26 cellular contexts compared by ENCODE assay signal in the genomic region with DNA sequence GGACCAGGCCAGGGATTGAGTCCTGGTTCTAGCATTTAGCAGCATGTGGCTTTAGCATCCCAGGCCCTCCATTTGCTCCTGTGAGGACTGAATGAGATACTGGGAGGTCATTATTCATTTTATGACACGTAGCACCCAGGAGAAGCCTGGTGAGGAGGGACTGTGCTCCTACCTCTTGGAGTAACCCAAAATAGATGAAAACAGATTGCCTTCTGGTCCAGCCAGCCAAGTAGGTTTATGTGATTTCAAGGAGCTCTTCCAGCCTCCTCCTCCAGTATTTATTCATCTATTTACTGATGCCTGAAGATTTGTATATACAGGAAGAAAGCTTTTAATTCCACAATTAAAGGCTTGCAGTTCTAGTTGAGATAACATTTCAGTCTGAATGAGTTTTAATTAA.
"Had no signal": no experiment of that assay in that cellular context is flagged by ENCODE, and none has a peak within 500 bp of the region (broad histone marks: within the 10 kb centered on the region; RNA-seq: fewer than 3 reads in every experiment).

No MANE protein-coding gene starts in this region.

- H3K27me3 Mint-ChIP-seq: stimulated activated naive CD8-positive, alpha-beta T cell treated with anti-CD3 and anti-CD28 coated beads, Interleukin-15, Interleukin-2, amounts not matched to agents 100 ng/mL and 50 ng/mL, for 24 hours had no signal

- H3K4me1 Mint-ChIP-seq: natural killer cell; neural progenitor cell; stimulated activated effector memory CD8-positive, alpha-beta T cell treated with anti-CD3 and anti-CD28 coated beads, Interleukin-12 subunit alpha, Interleukin-12 subunit beta, amount 100 ng/mL, for 72 hours; stimulated activated naive B cell treated with anti-CD40 and anti-IgM and Interleukin-4, amounts not matched to agents 10 μg/mL and 1 μg/mL and 100 μg/mL, for 72 hours had no signal

- H3K27ac Mint-ChIP-seq: natural killer cell; nephron; neural progenitor cell; stimulated activated effector memory CD8-positive, alpha-beta T cell treated with anti-CD3 and anti-CD28 coated beads, Interleukin-12 subunit alpha, Interleukin-12 subunit beta, amount 100 ng/mL, for 72 hours; stimulated activated naive B cell treated with anti-CD40 and anti-IgM and Interleukin-4, amounts not matched to agents 10 μg/mL and 1 μg/mL and 100 μg/mL, for 72 hours; stimulated activated naive CD8-positive, alpha-beta T cell treated with anti-CD3 and anti-CD28 coated beads, Interleukin-15, Interleukin-2, amounts not matched to agents 100 ng/mL and 50 ng/mL, for 24 hours had no signal

- H3K9me3 Mint-ChIP-seq: natural killer cell; nephron; neural progenitor cell; stimulated activated effector memory CD8-positive, alpha-beta T cell treated with anti-CD3 and anti-CD28 coated beads, Interleukin-12 subunit alpha, Interleukin-12 subunit beta, amount 100 ng/mL, for 72 hours; stimulated activated naive B cell treated with anti-CD40 and anti-IgM and Interleukin-4, amounts not matched to agents 10 μg/mL and 1 μg/mL and 100 μg/mL, for 72 hours; stimulated activated naive CD8-positive, alpha-beta T cell treated with anti-CD3 and anti-CD28 coated beads, Interleukin-15, Interleukin-2, amounts not matched to agents 100 ng/mL and 50 ng/mL, for 24 hours had no signal

- H3K36me3 ChIP-seq: neural progenitor cell, prostate gland, sigmoid colon, thoracic aorta, vagina had no signal

- H3K4me3 ChIP-seq: neural progenitor cell, pancreas, prostate gland, right lobe of liver, sigmoid colon, stomach, thoracic aorta, thyroid gland, tibial nerve, upper lobe of left lung, vagina had no signal

- H3K36me3 Mint-ChIP-seq: natural killer cell; neural progenitor cell; stimulated activated effector memory CD8-positive, alpha-beta T cell treated with anti-CD3 and anti-CD28 coated beads, Interleukin-12 subunit alpha, Interleukin-12 subunit beta, amount 100 ng/mL, for 72 hours; stimulated activated naive B cell treated with anti-CD40 and anti-IgM and Interleukin-4, amounts not matched to agents 10 μg/mL and 1 μg/mL and 100 μg/mL, for 72 hours had no signal

- H3K27ac ChIP-seq: neural progenitor cell, neutrophil, pancreas, prostate gland, right lobe of liver, sigmoid colon, stomach, thoracic aorta, thyroid gland, tibial nerve, upper lobe of left lung, vagina had no signal

- H3K9me3 ChIP-seq: neutrophil, pancreas, prostate gland, right lobe of liver, sigmoid colon, stomach, thoracic aorta, thyroid gland, tibial nerve, upper lobe of left lung, vagina had no signal

- H3K27me3 ChIP-seq: neural progenitor cell, neutrophil, pancreas, right lobe of liver, sigmoid colon, stomach, thyroid gland, tibial nerve, upper lobe of left lung, vagina had no signal

- H3K4me1 ChIP-seq: neural progenitor cell, pancreas, prostate gland, right lobe of liver, sigmoid colon, stomach, thyroid gland, upper lobe of left lung, vagina had no signal

- H3K4me3 Mint-ChIP-seq: natural killer cell; nephron; neural progenitor cell; stimulated activated effector memory CD8-positive, alpha-beta T cell treated with anti-CD3 and anti-CD28 coated beads, Interleukin-12 subunit alpha, Interleukin-12 subunit beta, amount 100 ng/mL, for 72 hours; stimulated activated naive B cell treated with anti-CD40 and anti-IgM and Interleukin-4, amounts not matched to agents 10 μg/mL and 1 μg/mL and 100 μg/mL, for 72 hours; stimulated activated naive CD8-positive, alpha-beta T cell treated with anti-CD3 and anti-CD28 coated beads, Interleukin-15, Interleukin-2, amounts not matched to agents 100 ng/mL and 50 ng/mL, for 24 hours had no signal

- DNase-seq: natural killer cell; nucleus accumbens; pancreas; right cardiac atrium; right lobe of liver; sigmoid colon; small intestine; stimulated activated CD4-positive, alpha-beta T cell treated with anti-CD3 and anti-CD28 coated beads, Interleukin-15, amount 100 ng/mL, for 24 hours; stimulated activated CD4-positive, alpha-beta T cell treated with anti-CD3 and anti-CD28 coated beads, Interleukin-2, amount 100 ng/mL, for 24 hours; stimulated activated CD4-positive, alpha-beta T cell treated with anti-CD3 and anti-CD28 coated beads, Interleukin-2, amount 100 ng/mL, for 48 hours; stimulated activated CD4-positive, alpha-beta T cell treated with anti-CD3 and anti-CD28 coated beads, Interleukin-4, amount 100 ng/mL, for 24 hours; stimulated activated naive B cell treated with anti-CD40 and anti-IgM and Interleukin-4, amounts not matched to agents 10 μg/mL and 1 μg/mL and 100 μg/mL, for 72 hours; stimulated activated naive CD4-positive, alpha-beta T cell treated with Interleukin-2 at 50 U/mL for 16 hours; stomach; thyroid gland; trophoblast cell; upper lobe of left lung had no signal

- ATAC-seq: natural killer cell; pancreas; right cardiac atrium; right lobe of liver; stimulated activated effector memory CD8-positive, alpha-beta T cell treated with anti-CD3 and anti-CD28 coated beads, Interleukin-12 subunit alpha, Interleukin-12 subunit beta, amount 100 ng/mL, for 72 hours; stimulated activated naive B cell treated with anti-CD40 and anti-IgM and Interleukin-4, amounts not matched to agents 10 μg/mL and 1 μg/mL and 100 μg/mL, for 72 hours had no signal
